Comparison of ENCODE assay signal across 11 cellular contexts in the genomic region with DNA sequence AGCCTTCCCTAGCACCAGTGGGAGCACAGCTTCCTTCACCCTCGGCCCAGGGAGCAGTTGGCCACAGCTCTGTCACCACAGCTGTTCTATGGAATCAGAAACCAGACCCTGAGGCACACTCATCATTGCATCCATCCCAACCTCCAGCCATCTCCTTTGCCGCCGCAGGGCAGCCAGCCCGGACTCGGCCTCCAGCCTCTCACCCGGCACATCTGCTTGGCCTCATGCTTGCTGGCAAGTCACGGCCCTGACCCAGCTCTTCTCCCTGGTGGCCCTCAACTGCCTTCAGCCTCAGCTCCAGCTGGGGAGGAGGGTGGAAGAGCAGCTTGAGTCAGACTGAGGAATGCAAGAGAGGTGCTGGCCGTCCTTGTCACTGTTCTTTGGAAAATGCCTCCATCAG. TPM values are rescaled to one million over a fixed set of nuclear protein-coding genes. Genes with fewer than 3 reads are reported as not detected.
DNase-seq lines count a peak whose midpoint lies in the region; ATAC-seq, FAIRE-seq and TF ChIP-seq lines count a peak whose summit lies in the region.
"Had no signal": no experiment of that assay in that cellular context is flagged by ENCODE, and none has a peak within 500 bp of the region (broad histone marks: within the 10 kb centered on the region; RNA-seq: fewer than 3 reads in every experiment).

No MANE protein-coding gene starts in this region.

- ATAC-seq in activated CD8-positive, alpha-beta memory T cell treated with anti-CD3 and anti-CD28 coated beads, Interleukin-2, amount 10 ng/mL, durations not matched to agents 7 days and 5 days, result no peak
- ATAC-seq: WTC11 had no signal

- H3K4me1 Mint-ChIP-seq in mesothelial cell of epicardium, result peaks cover 37% of the 10 kb centered on the region
- peaks cover 17% of the 10 kb centered on the region for H3K4me1 Mint-ChIP-seq in activated CD8-positive, alpha-beta memory T cell treated with anti-CD3 and anti-CD28 coated beads, Interleukin-2, amount 10 ng/mL, durations not matched to agents 7 days and 5 days

- H3K27ac Mint-ChIP-seq in mesothelial cell of epicardium, result peak overlapping the region; percentile 9
- no peak overlapping the region for H3K27ac Mint-ChIP-seq in activated CD8-positive, alpha-beta memory T cell treated with anti-CD3 and anti-CD28 coated beads, Interleukin-2, amount 10 ng/mL, durations not matched to agents 7 days and 5 days
- H3K27ac Mint-ChIP-seq: WTC11 had no signal

- no peak overlapping the region for H3K4me3 ChIP-seq in fibroblast of mammary gland (ENCODE audit: control insufficient read depth, low read depth, low read length)

- CTCF ChIA-PET in activated CD8-positive, alpha-beta memory T cell treated with anti-CD3 and anti-CD28 coated beads, Interleukin-2, amount 10 ng/mL, durations not matched to agents 7 days and 5 days (lab: Charles Lee), result interaction anchor here (4.4 to 13.6 kb wide), 2 partner anchors 7 to 112 kb away, joined by 27 to 222 read pairs; no protein-coding TSS in a partner anchor

- no peaks in the 10 kb centered on the region for H3K36me3 Mint-ChIP-seq in mesothelial cell of epicardium
- H3K36me3 Mint-ChIP-seq in activated CD8-positive, alpha-beta memory T cell treated with anti-CD3 and anti-CD28 coated beads, Interleukin-2, amount 10 ng/mL, durations not matched to agents 7 days and 5 days, result no peaks in the 10 kb centered on the region
- H3K36me3 Mint-ChIP-seq: WTC11 had no signal

- TF ChIP-seq CTCF in fibroblast of mammary gland (conservative IDR thresholded peaks at IDR 0.05; ENCODE audit: control insufficient read depth, insufficient read depth, low read depth, low read length) (no peak), mesothelial cell of epicardium (IDR thresholded peaks at IDR 0.05; ENCODE audit: unreplicated experiment) (no peak)

- DNase-seq in AG08396 (ENCODE audit: low spot score) (peak; percentile 57), LHCN-M2 (ENCODE audit: low read depth) (peak; percentile 82), fibroblast of mammary gland (ENCODE audit: low read depth) (peak; percentile 84), mesothelial cell of epicardium (ENCODE audit: low spot score in 2 of 2, unreplicated experiment in 2 of 2) (no peak), GM19239 (ENCODE audit: insufficient read length, low spot score) (no peak), 8988T (no peak), NCI-H510A treated with DMSO at 0.1 percent for 48 hours (lab: John Stamatoyannopoulos, UW) (no peak)
- DNase-seq in activated CD8-positive, alpha-beta memory T cell treated with anti-CD3 and anti-CD28 coated beads, Interleukin-2, amount 10 ng/mL, durations not matched to agents 7 days and 5 days, result no peak
- DNase-seq: activated naive CD4-positive, alpha-beta T cell treated with Interleukin-2 at 50 U/mL for 16 hours; NCI-H1092 had no signal

- H3K9me3 Mint-ChIP-seq in mesothelial cell of epicardium, result no peaks in the 10 kb centered on the region
- H3K9me3 Mint-ChIP-seq in activated CD8-positive, alpha-beta memory T cell treated with anti-CD3 and anti-CD28 coated beads, Interleukin-2, amount 10 ng/mL, durations not matched to agents 7 days and 5 days (ENCODE audit: low read depth), result no peaks in the 10 kb centered on the region
- H3K9me3 Mint-ChIP-seq: WTC11 had no signal

- no peak for FAIRE-seq in GM19239 (lab: Jason Lieb, UNC)

- no peak overlapping the region for H3K4me3 Mint-ChIP-seq in mesothelial cell of epicardium
- no peak overlapping the region for H3K4me3 Mint-ChIP-seq in activated CD8-positive, alpha-beta memory T cell treated with anti-CD3 and anti-CD28 coated beads, Interleukin-2, amount 10 ng/mL, durations not matched to agents 7 days and 5 days
- H3K4me3 Mint-ChIP-seq: WTC11 had no signal

- H3K27me3 Mint-ChIP-seq in mesothelial cell of epicardium (ENCODE audit: low read depth), result no peaks in the 10 kb centered on the region
- peaks cover 13% of the 10 kb centered on the region for H3K27me3 Mint-ChIP-seq in activated CD8-positive, alpha-beta memory T cell treated with anti-CD3 and anti-CD28 coated beads, Interleukin-2, amount 10 ng/mL, durations not matched to agents 7 days and 5 days

RNA-seq across cellular contexts. Expression of gene TOR1AIP2, which starts 59.8 kb away (rescaled TPM):
- 85.0 and 87.5 TPM in 2 replicates for total RNA-seq in LHCN-M2 (2014; rRNA removed)
- polyA plus RNA-seq in LHCN-M2 (2012), result 14.8 TPM
- total RNA-seq in mesothelial cell of epicardium, result 82.5 to 85.5 TPM (median 84.4 TPM) in 3 replicates
- total RNA-seq in activated CD8-positive, alpha-beta memory T cell treated with anti-CD3 and anti-CD28 coated beads, Interleukin-2, amount 10 ng/mL, durations not matched to agents 7 days and 5 days, result 10 to 100 TPM; 43.5 to 50.1 TPM

Comparison
In these comparisons a context has a peak if more than half of its experiments do, and no peak if none do; other contexts are left out.
1. DNase-seq: peak in AG08396 (single experiment), LHCN-M2 (single experiment) and fibroblast of mammary gland (single experiment); none in mesothelial cell of epicardium (0 of 2), GM19239 (single experiment), 8988T (single experiment), activated CD8-positive, alpha-beta memory T cell treated with anti-CD3 and anti-CD28 coated beads, Interleukin-2, amount 10 ng/mL, durations not matched to agents 7 days and 5 days (single experiment) and NCI-H510A treated with DMSO at 0.1 percent for 48 hours (single experiment).